ENCODE assay signal across 21 cellular contexts in genomic region chr9:105979359-105979758, GRCh38.
"Had no signal": no experiment of that assay in that cellular context is flagged by ENCODE, and none has a peak within 500 bp of the region (broad histone marks: within the 10 kb centered on the region; RNA-seq: fewer than 3 reads in every experiment).

No MANE protein-coding gene starts in this region.

- H3K27me3 ChIP-seq: brain microvascular endothelial cell, esophagus squamous epithelium, heart right ventricle, neutrophil, ovary, right atrium auricular region, spleen, upper lobe of left lung had no signal

- H3K4me1 ChIP-seq: esophagus squamous epithelium, prostate gland, right atrium auricular region, spleen, upper lobe of left lung had no signal

- H3K27ac ChIP-seq: brain microvascular endothelial cell, esophagus squamous epithelium, heart right ventricle, neutrophil, ovary, prostate gland, right atrium auricular region, spleen, thoracic aorta, upper lobe of left lung had no signal

- H3K36me3 ChIP-seq: brain microvascular endothelial cell, esophagus squamous epithelium, heart right ventricle, neutrophil, ovary, prostate gland, right atrium auricular region, spleen, thoracic aorta, upper lobe of left lung had no signal

- DNase-seq: activated CD4-positive, alpha-beta T cell treated with anti-CD3 and anti-CD28 coated beads for 1 hour; activated CD4-positive, alpha-beta T cell treated with anti-CD3 and anti-CD28 coated beads, Interleukin-2, amount 50 U/mL, for 1 hour; activated T-cell treated with anti-CD3 and anti-CD28 coated beads, Interleukin-2, amount 50 U/mL, for 1 hour; aorta; brain microvascular endothelial cell; caudate nucleus; effector CD8-positive, alpha-beta T cell; esophagus squamous epithelium; heart right ventricle; naive thymus-derived CD4-positive, alpha-beta T cell; ovary; spleen; stimulated activated CD4-positive, alpha-beta T cell treated with anti-CD3 and anti-CD28 coated beads, Interleukin-4, amount 100 ng/mL, for 1 hour; stimulated activated naive CD4-positive, alpha-beta T cell; T-cell; upper lobe of left lung had no signal

- H3K4me3 ChIP-seq: esophagus squamous epithelium, heart right ventricle, lung, ovary, prostate gland, right atrium auricular region, spleen, thoracic aorta, upper lobe of left lung had no signal

- H3K9me3 ChIP-seq: esophagus squamous epithelium, neutrophil, ovary, prostate gland, right atrium auricular region, spleen, thoracic aorta had no signal
